Comparison of ENCODE assay signal across 1 cellular context in the genomic region with DNA sequence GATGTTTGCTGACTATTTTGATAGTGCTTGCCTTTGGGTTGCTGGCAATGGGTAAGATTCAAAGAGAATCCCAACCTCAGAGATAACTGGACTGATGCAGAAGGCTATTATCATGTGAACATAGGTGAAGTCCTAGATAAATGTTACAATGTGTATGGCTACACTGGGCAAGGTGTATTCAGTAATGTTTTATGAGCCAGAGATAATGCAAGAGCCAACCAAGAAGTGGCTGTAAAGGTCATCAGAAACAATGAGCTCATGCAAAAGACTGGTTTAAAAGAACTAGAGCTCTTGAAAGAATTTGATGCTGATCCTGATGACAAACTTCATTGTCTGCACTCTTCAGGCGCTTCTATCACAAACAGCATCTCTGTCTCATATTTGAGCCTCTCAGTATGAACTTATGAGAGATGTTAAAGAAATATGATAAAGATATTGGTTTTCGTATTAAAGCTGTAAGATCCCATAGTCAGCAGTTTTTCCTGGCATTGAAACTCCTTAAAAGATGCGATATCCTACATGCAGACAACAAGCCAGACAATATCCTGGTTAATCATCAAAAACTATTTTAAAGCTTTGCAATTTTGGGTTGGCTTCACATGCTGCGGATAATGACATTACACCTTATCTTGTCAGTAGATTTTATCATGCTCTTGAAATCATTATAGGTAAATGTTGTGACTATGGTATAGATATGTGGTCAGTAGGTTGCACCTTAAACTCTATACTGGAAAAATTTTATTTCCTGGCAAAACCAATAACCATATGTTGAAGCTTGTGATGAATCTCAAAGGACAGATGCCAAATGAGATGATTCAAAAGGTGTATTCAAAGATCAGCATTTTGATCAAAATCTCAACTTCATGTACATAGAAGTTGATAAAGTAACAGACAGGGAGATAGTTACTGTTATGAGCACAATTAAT.
TF ChIP-seq lines count a peak whose summit lies in the region.

No MANE protein-coding gene starts in this region.

TF ChIP-seq in A549, 52 proteins besides CTCF, POLR2A, EP300 and RAD21:
- peak; percentile 92 for TF ChIP-seq MAFK (IDR thresholded peaks at IDR 0.05; ENCODE audit: partially characterized antibody)
- TF ChIP-seq FOXS1 (CRISPR knock-in tag; IDR thresholded peaks at IDR 0.05): no peak
